Comparison of ENCODE assay signal across 8 cellular contexts in the genomic region with DNA sequence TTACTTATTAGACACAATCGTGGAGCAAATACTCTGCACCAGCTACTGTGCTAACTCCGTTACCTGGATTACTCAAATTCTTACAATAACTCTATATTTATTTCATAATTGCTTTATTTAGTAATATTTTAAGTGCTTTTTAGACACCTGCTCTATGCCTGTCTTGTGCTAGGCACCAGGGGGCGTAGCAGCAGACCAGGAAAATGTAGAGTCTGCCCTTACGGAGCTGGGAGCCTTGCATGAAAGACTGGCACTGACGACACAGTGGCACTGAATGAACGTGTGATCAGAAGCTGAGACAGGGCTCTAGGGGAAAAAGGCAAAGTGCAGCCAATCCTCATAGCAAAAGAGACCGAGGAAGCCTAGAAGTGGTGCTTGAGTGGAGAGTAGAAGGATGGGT.
DNase-seq lines count a peak whose midpoint lies in the region; ATAC-seq and TF ChIP-seq lines count a peak whose summit lies in the region.

No MANE protein-coding gene starts in this region.

- H3K9me3 ChIP-seq in PC-3 (ENCODE audit: low read length): no peaks in the 10 kb centered on the region

- H3K27ac ChIP-seq in PC-3 (ENCODE audit: low read length): no peak overlapping the region

- H3K36me3 ChIP-seq in PC-3 (ENCODE audit: low read depth, low read length): no peaks in the 10 kb centered on the region

- peak; percentile 40 for TF ChIP-seq CTCF in PC-3 (conservative IDR thresholded peaks at IDR 0.05; ENCODE audit: low read depth, low read length)

- H3K9ac ChIP-seq in PC-3 (ENCODE audit: low read length): no peak overlapping the region

- peaks cover 8% of the 10 kb centered on the region; the same call in 1 of the 2 replicates for H3K27me3 ChIP-seq in PC-3 (ENCODE audit: low read length)

- H3K9me2 ChIP-seq in PC-3 (replicated peaks; ENCODE audit: low read length): no peaks in the 10 kb centered on the region

- H2AFZ ChIP-seq in PC-3 (ENCODE audit: low read length): no peak overlapping the region

- CTCF ChIA-PET in PC-3 (lab: Charles Lee): no interaction called here

- no peak overlapping the region for H3K4me2 ChIP-seq in PC-3 (ENCODE audit: low read length)

- H4K20me1 ChIP-seq in PC-3 (ENCODE audit: low read length): no peaks in the 10 kb centered on the region

- no peak for ATAC-seq in PC-3
- ATAC-seq in HG02884 (IDR thresholded peaks at IDR 0.05; ENCODE audit: unreplicated experiment): no peak

- no peaks in the 10 kb centered on the region for H3K4me1 ChIP-seq in PC-3 (ENCODE audit: insufficient read depth, low read length)

- no TSS peak for BruUV-seq in PC-3 (replicated peaks; lab: Mats Ljungman, UMichigan)

- H3F3A ChIP-seq in PC-3 (ENCODE audit: low read length, unreplicated experiment): no peaks in the 10 kb centered on the region

- POLR2A ChIA-PET in PC-3 (lab: Charles Lee; ENCODE audit: unreplicated experiment): no interaction called here

- H3K79me2 ChIP-seq in PC-3 (ENCODE audit: low read length): no peaks in the 10 kb centered on the region

- no peak overlapping the region for H3K4me3 ChIP-seq in PC-3 (ENCODE audit: low read length)

- intact Hi-C loops in PC-3 (cut with micrococcal nuclease): no loop called here

- DNase-seq in NCI-H748 (lab: John Stamatoyannopoulos, UW; ENCODE audit: unreplicated experiment) (peak; percentile 45), NCI-H748 treated with DMSO at 0.1 percent for 48 hours (lab: John Stamatoyannopoulos, UW) (no peak), PC-3 (no peak), germinal center (ENCODE audit: low spot score) (peak; percentile 10), NOMO-1 treated with DMSO at 0.1 percent for 48 hours (lab: John Stamatoyannopoulos, UW; ENCODE audit: unreplicated experiment) (no peak), LoVo (ENCODE audit: low spot score) (no peak)
- DNase-seq in stimulated activated CD8-positive, alpha-beta memory T cell treated with anti-CD3 and anti-CD28 coated beads, Interleukin-4, amount 100 ng/mL, for 48 hours: peak; percentile 33

Comparison
In these comparisons a context has a peak if more than half of its experiments do, and no peak if none do; other contexts are left out.
1. DNase-seq: peak in NCI-H748 (single experiment), germinal center (single experiment) and stimulated activated CD8-positive, alpha-beta memory T cell treated with anti-CD3 and anti-CD28 coated beads, Interleukin-4, amount 100 ng/mL, for 48 hours (single experiment); none in NCI-H748 treated with DMSO at 0.1 percent for 48 hours (single experiment), PC-3 (single experiment), NOMO-1 treated with DMSO at 0.1 percent for 48 hours (single experiment) and LoVo (single experiment).